10 cellular contexts compared by ENCODE assay signal in genomic region chr11:267491-267994, GRCh38. TPM values are rescaled to one million over a fixed set of nuclear protein-coding genes. Genes with fewer than 3 reads are reported as not detected.
A peak's percentile ranks its signal among the peaks of the same experiment; 100 is the strongest.
DNase-seq lines count a peak whose midpoint lies in the region; TF ChIP-seq lines count a peak whose summit lies in the region.
"Had no signal": no experiment of that assay in that cellular context is flagged by ENCODE, and none has a peak within 500 bp of the region (broad histone marks: within the 10 kb centered on the region; RNA-seq: fewer than 3 reads in every experiment).

No MANE protein-coding gene starts in this region.

- H3K4ac ChIP-seq in mesendoderm (ENCODE audit: low read depth, low read length) = no peak overlapping the region

- no peaks in the 10 kb centered on the region for H3K27me3 ChIP-seq in mesendoderm (ENCODE audit: insufficient read depth, low read length, poor library complexity)

- TF ChIP-seq CTCF in osteocyte (IDR thresholded peaks at IDR 0.05) = no peak

- H3K4me1 ChIP-seq in mesendoderm (ENCODE audit: control insufficient read depth, low read depth, low read length) = no peaks in the 10 kb centered on the region

- peak overlapping the region; percentile 68; the same call in 1 of the 2 replicates for H3K4me3 ChIP-seq in GM08714 (ENCODE audit: low read length)
- H3K4me3 ChIP-seq in mesendoderm (ENCODE audit: low read length) = no peak overlapping the region

- H3K27me3 Mint-ChIP-seq in osteocyte (ENCODE audit: unreplicated experiment) = peaks cover 10% of the 10 kb centered on the region

- H3K36me3 Mint-ChIP-seq in osteocyte (ENCODE audit: unreplicated experiment) = no peaks in the 10 kb centered on the region

- H3K79me1 ChIP-seq in mesendoderm (ENCODE audit: low read length) = no peaks in the 10 kb centered on the region

- H3K4me3 Mint-ChIP-seq in osteocyte (ENCODE audit: unreplicated experiment) = no peak overlapping the region

- no peak overlapping the region for H2BK5ac ChIP-seq in mesendoderm (ENCODE audit: low read length)

- no peak overlapping the region for H2BK120ac ChIP-seq in mesendoderm (ENCODE audit: low read depth, low read length)

- no peaks in the 10 kb centered on the region for H3K9me3 Mint-ChIP-seq in osteocyte (ENCODE audit: unreplicated experiment)

- no peak overlapping the region for H3K9ac ChIP-seq in mesendoderm (ENCODE audit: low read length)

- peaks cover 6% of the 10 kb centered on the region for H3K4me1 Mint-ChIP-seq in osteocyte (ENCODE audit: unreplicated experiment)

- H3K36me3 ChIP-seq in mesendoderm (ENCODE audit: control insufficient read depth, insufficient read depth, low read length) = no peaks in the 10 kb centered on the region

- peak; percentile 80 for DNase-seq in OCI-M1 (lab: John Stamatoyannopoulos, UW)
- peak; percentile 23 for DNase-seq in mesendoderm
- DNase-seq in islet precursor cell = no peak
- DNase-seq in cerebellar cortex (ENCODE audit: low spot score) = no peak
- no peak for DNase-seq in SHP77 (lab: John Stamatoyannopoulos, UW)
- DNase-seq in osteocyte (ENCODE audit: extremely low spot score, unreplicated experiment) = no peak

- H2BK15ac ChIP-seq in mesendoderm (replicated peaks; ENCODE audit: low read depth) = no peak overlapping the region

- H3K27ac ChIP-seq in adipose tissue (ENCODE audit: low read depth, low read length) (peak overlapping the region; percentile 35), mesendoderm (ENCODE audit: low read depth, low read length) (no peak overlapping the region)

- H3K4me2 ChIP-seq in mesendoderm (ENCODE audit: low read length) = no peak overlapping the region

- no peak overlapping the region for H3K18ac ChIP-seq in mesendoderm (ENCODE audit: low read length)

- no peak overlapping the region for H3K23ac ChIP-seq in mesendoderm (ENCODE audit: low read length)

- 38 to 49% (median 42%) methylated on average over 17 of the region's 18 CpGs for WGBS in adipose tissue, 3 donors
- WGBS in mesendoderm (ENCODE audit: extremely low coverage, insufficient coverage, low lambda C conversion rate) = no CpG with 5 or more reads among the region's 18 CpGs

- no peak overlapping the region for H3K27ac Mint-ChIP-seq in osteocyte (ENCODE audit: unreplicated experiment)

- no peak overlapping the region for H2AK5ac ChIP-seq in mesendoderm (ENCODE audit: low read length)

- H3K56ac ChIP-seq in mesendoderm (ENCODE audit: low read length) = no peak overlapping the region

- H4K8ac ChIP-seq in mesendoderm (ENCODE audit: low read depth, low read length) = no peak overlapping the region

- H3K79me2 ChIP-seq in mesendoderm (ENCODE audit: control insufficient read depth, insufficient read depth, low read length) = no peaks in the 10 kb centered on the region

- no peak overlapping the region for H4K5ac ChIP-seq in mesendoderm (ENCODE audit: low read length)

RNA-seq across cellular contexts. Expression of gene NLRP6, which starts 10.7 kb away (rescaled TPM):
- under 1 TPM; 0.22 to 0.54 (median 0.43) TPM for polyA plus RNA-seq in adipose tissue
- not detected for polyA plus RNA-seq in mesendoderm (2013, experiment 1 of 2)
- polyA plus RNA-seq in mesendoderm (2013, experiment 2 of 2) = not detected
- total RNA-seq in osteocyte = not detected in 2 replicates
- total RNA-seq: glomerular endothelial cell, HT1080 had no signal

RNA-seq across cellular contexts. Expression of gene PGGHG, which starts 21.4 kb away (rescaled TPM):
- 100 to 1,000 TPM in 1 of 3 donors, 10 to 100 TPM in 2; 28.8 to 335 (median 51.2) TPM for polyA plus RNA-seq in adipose tissue
- 27.3 TPM for polyA plus RNA-seq in mesendoderm (2013, experiment 1 of 2)
- polyA plus RNA-seq in mesendoderm (2013, experiment 2 of 2) = 26.0 TPM
- total RNA-seq in osteocyte = 39.9 and 43.4 TPM in 2 replicates

RNA-seq across cellular contexts. Expression of gene PSMD13, which starts 30.8 kb away (rescaled TPM):
- 100 to 1,000 TPM in 1 of 3 donors, 10 to 100 TPM in 2; 65.7 to 121 (median 98.5) TPM for polyA plus RNA-seq in adipose tissue
- polyA plus RNA-seq in mesendoderm (2013, experiment 1 of 2) = 85.7 TPM
- polyA plus RNA-seq in mesendoderm (2013, experiment 2 of 2) = 85.1 TPM
- 115 and 126 TPM in 2 replicates for total RNA-seq in osteocyte

RNA-seq across cellular contexts. Expression of gene SIRT3, which starts 31.4 kb away (rescaled TPM):
- polyA plus RNA-seq in adipose tissue = 10 to 100 TPM; 15.8 to 18.8 (median 17.7) TPM
- 7.5 TPM for polyA plus RNA-seq in mesendoderm (2013, experiment 1 of 2)
- polyA plus RNA-seq in mesendoderm (2013, experiment 2 of 2) = 6.9 TPM
- 23.2 and 25.7 TPM in 2 replicates for total RNA-seq in osteocyte

RNA-seq across cellular contexts. Expression of gene IFITM5, which starts 31.8 kb away (rescaled TPM):
- polyA plus RNA-seq in adipose tissue = under 1 TPM in 1 of 3 donors, not detected in 2; 0.35 TPM
- polyA plus RNA-seq in mesendoderm (2013, experiment 1 of 2) = 0.13 TPM
- polyA plus RNA-seq in mesendoderm (2013, experiment 2 of 2) = 0.15 TPM
- total RNA-seq in osteocyte = not detected in 2 replicates
- total RNA-seq: glomerular endothelial cell, HT1080 had no signal

Comparison
In these comparisons a context has a peak if more than half of its experiments do, and no peak if none do; other contexts are left out.
1. DNase-seq: peak in OCI-M1 (single experiment) and mesendoderm (single experiment); none in islet precursor cell (single experiment), cerebellar cortex (single experiment), SHP77 (0 of 2) and osteocyte (single experiment).